19 cellular contexts compared by ENCODE assay signal in the genomic region with DNA sequence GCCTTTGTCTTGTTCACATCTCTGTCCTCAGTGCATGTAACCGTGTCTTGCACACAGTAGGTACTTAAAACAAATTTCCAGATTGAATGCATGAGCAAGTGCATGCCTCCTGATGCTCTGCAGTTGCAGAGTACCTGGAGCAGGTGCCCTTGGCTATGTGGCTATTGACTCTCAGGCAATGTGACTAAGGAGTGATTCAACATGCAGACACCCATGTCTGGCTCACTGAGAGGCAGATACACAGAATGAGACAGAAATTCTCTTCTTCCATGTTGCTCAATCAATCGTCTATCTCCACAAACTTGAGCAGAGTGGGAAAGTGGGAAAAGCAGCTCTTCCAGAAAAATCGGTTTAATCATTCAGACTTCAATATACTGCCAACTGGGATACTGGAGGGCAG.
"Had no signal": no experiment of that assay in that cellular context is flagged by ENCODE, and none has a peak within 500 bp of the region (broad histone marks: within the 10 kb centered on the region; RNA-seq: fewer than 3 reads in every experiment).

No MANE protein-coding gene starts in this region.

- H3K9me3 Mint-ChIP-seq: naive thymus-derived CD8-positive, alpha-beta T cell had no signal

- H3K4me3 ChIP-seq: dorsolateral prefrontal cortex, esophagus squamous epithelium, hepatocyte, mucosa of descending colon, stomach, thoracic aorta, transverse colon had no signal

- H3K36me3 ChIP-seq: esophagus squamous epithelium, neutrophil, stomach, thoracic aorta, transverse colon had no signal

- H3K4me1 ChIP-seq: esophagus squamous epithelium, stomach, transverse colon had no signal

- H3K4me3 Mint-ChIP-seq: naive thymus-derived CD8-positive, alpha-beta T cell had no signal

- H3K9me3 ChIP-seq: esophagus squamous epithelium, mucosa of descending colon, neutrophil, stomach, thoracic aorta, transverse colon had no signal

- H3K27ac ChIP-seq: dorsolateral prefrontal cortex, esophagus squamous epithelium, hepatocyte, neutrophil, stomach, thoracic aorta, transverse colon had no signal

- H3K36me3 Mint-ChIP-seq: naive thymus-derived CD8-positive, alpha-beta T cell had no signal

- H3K27ac Mint-ChIP-seq: naive thymus-derived CD8-positive, alpha-beta T cell had no signal

- ATAC-seq: mucosa of descending colon; naive thymus-derived CD8-positive, alpha-beta T cell; right cardiac atrium had no signal

- H3K4me1 Mint-ChIP-seq: naive thymus-derived CD8-positive, alpha-beta T cell had no signal

- H3K27me3 ChIP-seq: esophagus squamous epithelium, hepatocyte, neutrophil, transverse colon had no signal

- DNase-seq: cortex of kidney; dorsolateral prefrontal cortex; effector CD8-positive, alpha-beta T cell; esophagus squamous epithelium; foreskin melanocyte; head of caudate nucleus; mucosa of descending colon; naive thymus-derived CD8-positive, alpha-beta T cell; posterior cingulate gyrus; right cardiac atrium; small intestine; stimulated activated CD4-positive, alpha-beta T cell treated with anti-CD3 and anti-CD28 coated beads, Interleukin-12 subunit alpha, Interleukin-12 subunit beta, amount 100 ng/mL, for 4 hours; stimulated activated naive CD4-positive, alpha-beta T cell; stomach; substantia nigra; transverse colon had no signal

- H3K27me3 Mint-ChIP-seq: naive thymus-derived CD8-positive, alpha-beta T cell had no signal
